ENCODE assay signal across 23 cellular contexts in genomic region chr12:70948236-70948975, GRCh38. TPM values are rescaled to one million over a fixed set of nuclear protein-coding genes. Genes with fewer than 3 reads are reported as not detected.
A peak's percentile ranks its signal among the peaks of the same experiment; 100 is the strongest.
DNase-seq lines count a peak whose midpoint lies in the region; ATAC-seq, FAIRE-seq and TF ChIP-seq lines count a peak whose summit lies in the region.
"Had no signal": no experiment of that assay in that cellular context is flagged by ENCODE, and none has a peak within 500 bp of the region (broad histone marks: within the 10 kb centered on the region; RNA-seq: fewer than 3 reads in every experiment).

No MANE protein-coding gene starts in this region.

- H3F3A ChIP-seq in GM23338 (replicated peaks; ENCODE audit: low read depth), result no peaks in the 10 kb centered on the region

- H3K27me3 ChIP-seq in GM23338 (ENCODE audit: insufficient read depth), result no peaks in the 10 kb centered on the region
- H3K27me3 ChIP-seq in SJSA1 (replicated peaks), result no peaks in the 10 kb centered on the region; the same call in 1 of the 2 replicates
- H3K27me3 ChIP-seq in endothelial cell of umbilical vein (ENCODE audit: control insufficient read depth in 2 of 2, insufficient read depth in 2 of 2, low read length in 2 of 2), result no peaks in the 10 kb centered on the region
- no peaks in the 10 kb centered on the region for H3K27me3 ChIP-seq in prostate gland (replicated peaks; ENCODE audit: insufficient read depth)
- H3K27me3 ChIP-seq: BLaER1 treated with 17β-estradiol and CSF1 and Interleukin-3, amounts not matched to agents 10 nM and 100 nM had no signal

- H3K27me3 Mint-ChIP-seq in GM23338 (ENCODE audit: insufficient read depth, low read depth, poor library complexity) (no peaks in the 10 kb centered on the region), nephron progenitor cell (ENCODE audit: low read depth, poor library complexity) (peaks cover 3% of the 10 kb centered on the region)
- H3K27me3 Mint-ChIP-seq: CD4-positive, alpha-beta T cell had no signal

- no peaks in the 10 kb centered on the region for H4K20me1 ChIP-seq in GM23338 (replicated peaks; ENCODE audit: insufficient read depth)
- H4K20me1 ChIP-seq in endothelial cell of umbilical vein (replicated peaks; ENCODE audit: control insufficient read depth, extremely low read depth, insufficient read depth, low read length), result no peaks in the 10 kb centered on the region
- H4K20me1 ChIP-seq: BLaER1 treated with 17β-estradiol and CSF1 and Interleukin-3, amounts not matched to agents 10 nM and 100 nM had no signal

- H3K27ac ChIP-seq in GM23338 (ENCODE audit: low read depth), result no peak overlapping the region
- peak overlapping the region; percentile 75 for H3K27ac ChIP-seq in SJSA1
- H3K27ac ChIP-seq in endothelial cell of umbilical vein (ENCODE audit: insufficient read depth, low read depth, low read length), result no peak overlapping the region
- H3K27ac ChIP-seq in prostate gland, result no peak overlapping the region
- H3K27ac ChIP-seq: A549; BLaER1 treated with 17β-estradiol and CSF1 and Interleukin-3, amounts not matched to agents 10 nM and 100 nM; HL-60; SK-N-MC had no signal

- POLR2A ChIA-PET in endothelial cell of umbilical vein (lab: Charles Lee), result no interaction called here

- FAIRE-seq in endothelial cell of umbilical vein (lab: Jason Lieb, UNC), result no peak
- FAIRE-seq: A549, G401.6, H54 had no signal

- H3K4me3 ChIP-seq in GM23338, result no peak overlapping the region
- H3K4me3 ChIP-seq in SJSA1, result no peak overlapping the region
- no peak overlapping the region for H3K4me3 ChIP-seq in endothelial cell of umbilical vein (replicated peaks in 1 of 3; ENCODE audit: insufficient read depth in 1 of 3, low read depth in 1 of 3, low read length in 3 of 3)
- no peak overlapping the region for H3K4me3 ChIP-seq in prostate gland
- H3K4me3 ChIP-seq: A549; BLaER1 treated with 17β-estradiol and CSF1 and Interleukin-3, amounts not matched to agents 10 nM and 100 nM; SK-N-MC had no signal

- H3K9me3 Mint-ChIP-seq in GM23338 (no peaks in the 10 kb centered on the region), nephron progenitor cell (no peaks in the 10 kb centered on the region)

- no peaks in the 10 kb centered on the region for H3K36me3 ChIP-seq in GM23338 (ENCODE audit: insufficient read depth)
- no peaks in the 10 kb centered on the region for H3K36me3 ChIP-seq in SJSA1
- H3K36me3 ChIP-seq in endothelial cell of umbilical vein (ENCODE audit: control insufficient read depth in 2 of 2, extremely low read depth in 1 of 2, insufficient read depth in 2 of 2, low read length in 2 of 2), result no peaks in the 10 kb centered on the region
- H3K36me3 ChIP-seq in prostate gland, result no peaks in the 10 kb centered on the region
- H3K36me3 ChIP-seq: BLaER1 treated with 17β-estradiol and CSF1 and Interleukin-3, amounts not matched to agents 10 nM and 100 nM had no signal

- H2AFZ ChIP-seq in GM23338, result no peak overlapping the region
- no peak overlapping the region for H2AFZ ChIP-seq in endothelial cell of umbilical vein (ENCODE audit: low read depth, low read length)

- H3K4me2 ChIP-seq in GM23338 (no peak overlapping the region), endothelial cell of umbilical vein (ENCODE audit: insufficient read depth, low read length) (no peak overlapping the region)
- H3K4me2 ChIP-seq: A549; BLaER1 treated with 17β-estradiol and CSF1 and Interleukin-3, amounts not matched to agents 10 nM and 100 nM had no signal

- ATAC-seq in GM23338, result no peak
- ATAC-seq: A549 had no signal

- no peaks in the 10 kb centered on the region for H3K9me2 ChIP-seq in GM23338 (ENCODE audit: insufficient read depth)

- intact Hi-C loops in endothelial cell of umbilical vein (cut with micrococcal nuclease), result no loop called here
- intact Hi-C loops in prostate gland (cut with DNase I), result no loop called here

- no peak for TF ChIP-seq CTCF in GM23338 (conservative IDR thresholded peaks at IDR 0.05; ENCODE audit: low read depth in 2 of 2)
- TF ChIP-seq CTCF in endothelial cell of umbilical vein (IDR thresholded peaks at IDR 0.05; ENCODE audit: extremely low read depth in 1 of 2, insufficient read depth in 1 of 2, low read depth in 1 of 2, low read length in 2 of 2), result no peak
- TF ChIP-seq CTCF in prostate gland (IDR thresholded peaks at IDR 0.05), result no peak
- no peak for TF ChIP-seq CTCF in nephron progenitor cell (IDR thresholded peaks at IDR 0.05)

- H3K27ac Mint-ChIP-seq in GM23338 (no peak overlapping the region), nephron progenitor cell (no peak overlapping the region)
- H3K27ac Mint-ChIP-seq: CD4-positive, alpha-beta T cell had no signal

- no peaks in the 10 kb centered on the region for H3K9me3 ChIP-seq in SJSA1 (replicated peaks)
- H3K9me3 ChIP-seq in endothelial cell of umbilical vein (replicated peaks; ENCODE audit: control insufficient read depth, insufficient read depth, low read length), result no peaks in the 10 kb centered on the region
- no peaks in the 10 kb centered on the region for H3K9me3 ChIP-seq in prostate gland
- H3K9me3 ChIP-seq: A549 had no signal

- DNase-seq in GM23338 (ENCODE audit: low spot score) (peak; percentile 17), SJSA1 (ENCODE audit: low read depth in 1 of 2, low spot score in 2 of 2) (peak in 1 of 2 experiments; percentile 76), endothelial cell of umbilical vein (ENCODE audit: low read depth, low spot score) (peak; percentile 37), pulmonary artery endothelial cell (ENCODE audit: low read depth, low spot score) (peak; percentile 24), prostate gland (ENCODE audit: low spot score) (no peak), nephron progenitor cell (no peak), HCEC 1CT (no peak)
- DNase-seq: AML-193; CD4-positive, alpha-beta T cell; NCI-H1092; NCI-H1417 treated with DMSO at 0.1 percent for 48 hours; NCI-H1694 treated with DMSO at 0.1 percent for 48 hours; NCI-H2081; NCI-H2227 treated with DMSO at 0.1 percent for 48 hours; NCI-H526 treated with DMSO at 0.1 percent for 48 hours; RPMI8226; SHP77 treated with DMSO at 0.1 percent for 48 hours had no signal

- 56% methylated on average over 6 of the region's 6 CpGs for WGBS in prostate gland

- no peak overlapping the region for H3K9ac ChIP-seq in endothelial cell of umbilical vein (replicated peaks; ENCODE audit: extremely low read depth, insufficient read depth, low read length)
- H3K9ac ChIP-seq: BLaER1 treated with 17β-estradiol and CSF1 and Interleukin-3, amounts not matched to agents 10 nM and 100 nM had no signal

- dilution Hi-C loops in endothelial cell of umbilical vein (cut with MboI; ENCODE audit: extremely low pct_ligation_motif_present, low sequenced_read_pairs), result no loop called here

- H3K4me1 ChIP-seq in GM23338 (ENCODE audit: insufficient read depth), result no peaks in the 10 kb centered on the region
- H3K4me1 ChIP-seq in SJSA1 (replicated peaks), result peaks cover 17% of the 10 kb centered on the region
- H3K4me1 ChIP-seq in endothelial cell of umbilical vein (ENCODE audit: control insufficient read depth, extremely low read depth, insufficient read depth, low read length), result no peaks in the 10 kb centered on the region
- H3K4me1 ChIP-seq in prostate gland (replicated peaks), result no peaks in the 10 kb centered on the region
- H3K4me1 ChIP-seq: A549; BLaER1 treated with 17β-estradiol and CSF1 and Interleukin-3, amounts not matched to agents 10 nM and 100 nM had no signal

- H3K4me3 Mint-ChIP-seq in GM23338, result no peak overlapping the region
- H3K4me3 Mint-ChIP-seq in nephron progenitor cell, result no peak overlapping the region
- H3K4me3 Mint-ChIP-seq: CD4-positive, alpha-beta T cell had no signal

- no peaks in the 10 kb centered on the region for H3K9me1 ChIP-seq in endothelial cell of umbilical vein (replicated peaks; ENCODE audit: control insufficient read depth, extremely low read depth, insufficient read depth, low read length)

- H3K36me3 Mint-ChIP-seq in GM23338 (ENCODE audit: low read depth), result no peaks in the 10 kb centered on the region
- H3K36me3 Mint-ChIP-seq in nephron progenitor cell (ENCODE audit: low read depth), result no peaks in the 10 kb centered on the region

- H3K79me2 ChIP-seq in GM23338 (replicated peaks; ENCODE audit: insufficient read depth), result no peaks in the 10 kb centered on the region
- no peaks in the 10 kb centered on the region for H3K79me2 ChIP-seq in endothelial cell of umbilical vein (ENCODE audit: control insufficient read depth, insufficient read depth, low read length)

- no peaks in the 10 kb centered on the region for H3K4me1 Mint-ChIP-seq in GM23338
- no peaks in the 10 kb centered on the region for H3K4me1 Mint-ChIP-seq in nephron progenitor cell

- CTCF ChIA-PET in endothelial cell of umbilical vein (lab: Charles Lee), result no interaction called here

- BruUV-seq in endothelial cell of umbilical vein (replicated peaks; lab: Mats Ljungman, UMichigan), result no TSS peak

- no peak for TF ChIP-seq POLR2A in endothelial cell of umbilical vein (IDR thresholded peaks at IDR 0.05; ENCODE audit: low read depth, low read length)
- TF ChIP-seq POLR2A in prostate gland (IDR thresholded peaks at IDR 0.05), result no peak

TF ChIP-seq in GM23338, 12 proteins besides CTCF, POLR2A, EP300 and RAD21 (continues in another document):
- no peak for TF ChIP-seq ZNF114 (CRISPR knock-in tag; IDR thresholded peaks at IDR 0.05)

TF ChIP-seq in endothelial cell of umbilical vein, 7 proteins besides CTCF, POLR2A, EP300 and RAD21 (continues in another document):
- no peak for TF ChIP-seq JUN (IDR thresholded peaks at IDR 0.05; ENCODE audit: borderline replicate concordance, insufficient read depth, insufficient read length, low read depth)
- no peak for TF ChIP-seq GATA2 (IDR thresholded peaks at IDR 0.05; ENCODE audit: insufficient read depth, insufficient read length, low read depth, low read length)
- no peak for TF ChIP-seq FOS (IDR thresholded peaks at IDR 0.05; ENCODE audit: borderline replicate concordance, insufficient read depth, low read length)
- no peak for TF ChIP-seq MAX (IDR thresholded peaks at IDR 0.05; ENCODE audit: insufficient read depth, insufficient read length)

RNA-seq across cellular contexts. Expression of gene PTPRR, which starts 27.9 kb away (rescaled TPM):
- 0.76 and 1.6 TPM in 2 replicates for total RNA-seq in GM23338 (2014; rRNA removed; shearing (Covaris generic))
- polyA plus RNA-seq in GM23338 (2016; fragmentation: Nextera tagmentation; extraction: Ambion mirVana) (0.26 and 0.33 TPM in 2 replicates), endothelial cell of umbilical vein (1.1 and 1.3 TPM in 2 replicates)
- total RNA-seq in SJSA1 (2014; rRNA removed; shearing (Covaris generic)), result 1.6 and 3.4 TPM in 2 replicates
- total RNA-seq in endothelial cell of umbilical vein (0.46 and 0.72 TPM in 2 replicates), pulmonary artery endothelial cell (0.66 and 0.74 TPM in 2 replicates), prostate gland (1 to 10 TPM in 1 of 2 donors, under 1 TPM in 1; 0.32 to 2.4 TPM)
- 0.99 and 1.7 TPM in 2 replicates for polyA plus RNA-seq in endothelial cell of umbilical vein (2011; cell fraction: cytosol; rRNA removed)
- 0.67 and 0.84 TPM in 2 replicates for polyA plus RNA-seq in endothelial cell of umbilical vein (2011; cell fraction: nucleus; rRNA removed)
- 0.25 and 0.49 TPM in 2 replicates for polyA plus RNA-seq in endothelial cell of umbilical vein (2012)
- 1.4 and 2.4 TPM in 2 replicates for polyA minus RNA-seq in endothelial cell of umbilical vein
- 1.2 TPM for polyA minus RNA-seq in endothelial cell of umbilical vein (2011; cell fraction: cytosol; rRNA and poly(A)+ RNA removed)
- polyA minus RNA-seq in endothelial cell of umbilical vein (2011; cell fraction: nucleus; rRNA and poly(A)+ RNA removed), result 1.8 and 2.9 TPM in 2 replicates
- total RNA-seq: CD4-positive, alpha-beta T cell had no signal

Comparison
In these comparisons a context has a peak if more than half of its experiments do, and no peak if none do; other contexts are left out.
1. DNase-seq: peak in GM23338 (single experiment), endothelial cell of umbilical vein (single experiment) and pulmonary artery endothelial cell (single experiment); none in prostate gland (single experiment), nephron progenitor cell (single experiment) and HCEC 1CT (single experiment).